ENCODE assay signal across 8 cellular contexts in genomic region chrX:2672084-2672483, GRCh38.
"Had no signal": no experiment of that assay in that cellular context is flagged by ENCODE, and none has a peak within 500 bp of the region (broad histone marks: within the 10 kb centered on the region; RNA-seq: fewer than 3 reads in every experiment).

No MANE protein-coding gene starts in this region.

- H3K36me3 ChIP-seq: HAP-1 had no signal

- H3K4me3 ChIP-seq: GM23248, HAP-1 had no signal

- DNase-seq: GM23248, GOT3, H7, HFFc6 had no signal

- H3K9me3 ChIP-seq: HAP-1 had no signal

- H3K9ac ChIP-seq: GM23248 had no signal

- ATAC-seq: HCT116, HepG2 had no signal

- H3K4me1 ChIP-seq: HAP-1 had no signal

- FAIRE-seq: HepG2 had no signal

- H2AFZ ChIP-seq: GM23248 had no signal

- H3K27ac ChIP-seq: GM23248, HL-60 had no signal
